8 cellular contexts compared by ENCODE assay signal in genomic region chr11:116931206-116931953, GRCh38.
A peak's percentile ranks its signal among the peaks of the same experiment; 100 is the strongest.
DNase-seq lines count a peak whose midpoint lies in the region; ATAC-seq and TF ChIP-seq lines count a peak whose summit lies in the region.

No MANE protein-coding gene starts in this region.

- peak in 4 of 7 experiments; percentile 11 to 45 (median 38) for DNase-seq in CD8-positive, alpha-beta T cell
- peak; percentile 23 for DNase-seq in MV-4-11 (lab: John Stamatoyannopoulos, UW)
- peak; percentile 38 for DNase-seq in MCF 10A (ENCODE audit: unreplicated experiment)
- DNase-seq in myocyte (ENCODE audit: low read depth), result peak; percentile 9
- DNase-seq in Calu3, result no peak

- H3K4me1 Mint-ChIP-seq in CD8-positive, alpha-beta T cell (ENCODE audit: low read depth), result peaks cover 76% of the 10 kb centered on the region
- peaks cover 12% of the 10 kb centered on the region for H3K4me1 Mint-ChIP-seq in MCF 10A (ENCODE audit: insufficient read depth, unreplicated experiment)
- H3K4me1 Mint-ChIP-seq in Calu3 (ENCODE audit: low read depth, unreplicated experiment), result peaks cover 9% of the 10 kb centered on the region

- H3K4me1 ChIP-seq in CD8-positive, alpha-beta T cell (ENCODE audit: insufficient read depth, low read length), result peaks cover 62% of the 10 kb centered on the region

- peak overlapping the region; percentile 83 for H3K27ac ChIP-seq in CD8-positive, alpha-beta T cell (ENCODE audit: low read depth, low read length)

- TF ChIP-seq CTCF in CD8-positive, alpha-beta T cell (IDR thresholded peaks at IDR 0.05), result no peak
- no peak for TF ChIP-seq CTCF in MCF 10A (IDR thresholded peaks at IDR 0.05; ENCODE audit: unreplicated experiment)
- no peak for TF ChIP-seq CTCF in Calu3 (IDR thresholded peaks at IDR 0.05; ENCODE audit: unreplicated experiment)

- no peaks in the 10 kb centered on the region for H3K9me3 Mint-ChIP-seq in CD8-positive, alpha-beta T cell
- peaks cover 9% of the 10 kb centered on the region for H3K9me3 Mint-ChIP-seq in MCF 10A (ENCODE audit: unreplicated experiment)
- H3K9me3 Mint-ChIP-seq in Calu3 (ENCODE audit: low read depth, unreplicated experiment), result no peaks in the 10 kb centered on the region

- H3K27me3 ChIP-seq in CD8-positive, alpha-beta T cell (ENCODE audit: insufficient read depth, low read length), result no peaks in the 10 kb centered on the region

- H3K9me3 ChIP-seq in CD8-positive, alpha-beta T cell (ENCODE audit: low read length), result no peaks in the 10 kb centered on the region

- peak overlapping the region; percentile 74 for H3K4me3 Mint-ChIP-seq in CD8-positive, alpha-beta T cell
- no peak overlapping the region for H3K4me3 Mint-ChIP-seq in MCF 10A (ENCODE audit: unreplicated experiment)
- H3K4me3 Mint-ChIP-seq in Calu3 (ENCODE audit: low read depth, unreplicated experiment), result no peak overlapping the region

- no peaks in the 10 kb centered on the region for H3K27me3 Mint-ChIP-seq in CD8-positive, alpha-beta T cell (ENCODE audit: low read depth)
- H3K27me3 Mint-ChIP-seq in MCF 10A (ENCODE audit: insufficient read depth, unreplicated experiment), result no peaks in the 10 kb centered on the region
- H3K27me3 Mint-ChIP-seq in Calu3 (ENCODE audit: unreplicated experiment), result no peaks in the 10 kb centered on the region

- POLR2A ChIA-PET in CD8-positive, alpha-beta T cell (lab: Charles Lee), result interaction anchor here (0.7 to 1.0 kb wide), 3 partner anchors 14 to 163 kb away, joined by 3 to 4 read pairs (median 3); no protein-coding TSS in a partner anchor
- POLR2A ChIA-PET in MCF 10A (lab: Yijun Ruan, JAX), result interaction anchor here (0.6 kb wide), 2 partner anchors 22 to 23 kb away, joined by 3 read pairs; no protein-coding TSS in a partner anchor

- no TSS peak for BruUV-seq in MCF 10A (replicated peaks; lab: Mats Ljungman, UMichigan)
- no TSS peak for BruUV-seq in Calu3 (replicated peaks; lab: Mats Ljungman, UMichigan)

- peaks cover 7% of the 10 kb centered on the region for H3K36me3 Mint-ChIP-seq in CD8-positive, alpha-beta T cell
- peaks cover 14% of the 10 kb centered on the region for H3K36me3 Mint-ChIP-seq in MCF 10A (ENCODE audit: insufficient read depth, unreplicated experiment)
- no peaks in the 10 kb centered on the region for H3K36me3 Mint-ChIP-seq in Calu3 (ENCODE audit: insufficient read depth, unreplicated experiment)

- ATAC-seq in CD8-positive, alpha-beta T cell, result peak; percentile 44
- ATAC-seq in HG03159 (IDR thresholded peaks at IDR 0.05; ENCODE audit: unreplicated experiment), result no peak
- no peak for ATAC-seq in HG03095 (IDR thresholded peaks at IDR 0.05; ENCODE audit: unreplicated experiment)
- no peak for ATAC-seq in GM18520 (IDR thresholded peaks at IDR 0.05; ENCODE audit: unreplicated experiment)

- peak overlapping the region; percentile 93 for H3K27ac Mint-ChIP-seq in CD8-positive, alpha-beta T cell
- H3K27ac Mint-ChIP-seq in MCF 10A (ENCODE audit: low read depth, unreplicated experiment) (peak overlapping the region; percentile 5), Calu3 (ENCODE audit: unreplicated experiment) (no peak overlapping the region)

- peak overlapping the region; percentile 12 for H3K4me3 ChIP-seq in CD8-positive, alpha-beta T cell (ENCODE audit: low read depth, low read length)

- intact Hi-C loops in CD8-positive, alpha-beta T cell (cut with DNase I, micrococcal nuclease), result loop anchor here (1.0 to 10.0 kb wide), 3 partner anchors 49 to 167 kb away; partner anchors contain the start of gene SIK3 (in 1 of the 2)
- intact Hi-C loops in MCF 10A (cut with micrococcal nuclease), result no loop called here
- intact Hi-C loops in Calu3 (cut with micrococcal nuclease; ENCODE audit: unreplicated experiment), result no loop called here

- CTCF ChIA-PET in CD8-positive, alpha-beta T cell (lab: Charles Lee), result interaction anchor here (0.6 to 2.3 kb wide), 3 partner anchors 104 to 174 kb away, joined by 3 to 10 read pairs (median 4); no protein-coding TSS in a partner anchor
- CTCF ChIA-PET in MCF 10A (lab: Yijun Ruan, JAX) (interaction anchor here (0.6 to 1.1 kb wide), 2 partner anchors 67 to 175 kb away, joined by 3 read pairs; no protein-coding TSS in a partner anchor), Calu3 (lab: Charles Lee) (interaction anchor here (0.6 kb wide), 1 partner anchor 26 kb away, joined by 4 read pairs; no protein-coding TSS in a partner anchor)

- no peaks in the 10 kb centered on the region for H3K36me3 ChIP-seq in CD8-positive, alpha-beta T cell (ENCODE audit: insufficient read depth, low read length)

Comparison
In these comparisons a context has a peak if more than half of its experiments do, and no peak if none do; other contexts are left out.
1. intact Hi-C loops: an anchor here in CD8-positive, alpha-beta T cell (1.0 to 10.0 kb wide); none called in MCF 10A and Calu3.